In the genomic region with DNA sequence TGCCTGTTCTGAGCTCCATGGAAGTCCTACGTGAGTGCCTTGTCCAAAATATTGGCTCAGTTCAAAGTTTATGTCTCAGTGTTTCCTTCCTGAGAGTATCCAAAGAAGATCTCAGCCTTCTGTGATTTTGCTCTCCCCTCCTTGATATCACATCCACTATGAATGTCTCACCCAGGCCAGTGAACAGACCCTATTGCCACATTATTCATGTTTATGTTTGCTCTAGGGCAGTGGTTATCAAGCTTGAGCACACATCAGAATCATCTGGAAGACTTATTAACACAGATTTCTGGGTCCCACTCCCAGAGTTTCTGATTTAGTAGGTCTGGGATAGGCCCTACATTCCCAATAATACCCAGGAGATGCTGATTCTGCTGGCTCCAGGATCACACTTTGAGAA, we compare ENCODE assay signal across 12 cellular contexts.
DNase-seq lines count a peak whose midpoint lies in the region; ATAC-seq and TF ChIP-seq lines count a peak whose summit lies in the region.
"Had no signal": no experiment of that assay in that cellular context is flagged by ENCODE, and none has a peak within 500 bp of the region (broad histone marks: within the 10 kb centered on the region; RNA-seq: fewer than 3 reads in every experiment).

No MANE protein-coding gene starts in this region.

- H3K4me1 Mint-ChIP-seq in CD4-positive, alpha-beta memory T cell: peaks cover 4 to 17% (median 7%) of the 10 kb centered on the region in 4 donors

- H3K36me3 Mint-ChIP-seq in CD4-positive, alpha-beta memory T cell: no peaks in the 10 kb centered on the region

- 8 to 14% (median 13%) methylated on average over 1 of the region's 1 CpG for WGBS in psoas muscle, 3 donors

- H3K27me3 ChIP-seq in fibroblast of lung (ENCODE audit: control insufficient read depth, insufficient read depth, low read length): no peaks in the 10 kb centered on the region
- no peaks in the 10 kb centered on the region for H3K27me3 ChIP-seq in psoas muscle (ENCODE audit: insufficient read depth in 3 of 3, low read length in 2 of 3)
- H3K27me3 ChIP-seq in CD4-positive, alpha-beta memory T cell (ENCODE audit: insufficient read depth, low read length): no peaks in the 10 kb centered on the region

- no peaks in the 10 kb centered on the region for H4K20me1 ChIP-seq in fibroblast of lung (ENCODE audit: control insufficient read depth, extremely low read depth, insufficient read depth, low read length)

- in situ Hi-C loops in ACHN (cut with HindIII; ENCODE audit: low pct_ligation_motif_present, low pct_unique_long_range_greater_than_20kb, low sequenced_read_pairs): no loop called here

- no peak overlapping the region for H3K9ac ChIP-seq in fibroblast of lung (ENCODE audit: insufficient read depth, low read length)

- peaks cover 23% of the 10 kb centered on the region for H3K4me1 ChIP-seq in fibroblast of lung (ENCODE audit: control insufficient read depth, extremely low read depth, insufficient read depth, low read length)
- H3K4me1 ChIP-seq in psoas muscle: peaks cover 49% of the 10 kb centered on the region
- H3K4me1 ChIP-seq in CD4-positive, alpha-beta memory T cell (ENCODE audit: insufficient read depth, low read length): peaks cover 9% of the 10 kb centered on the region

- H3K4me3 Mint-ChIP-seq in CD4-positive, alpha-beta memory T cell: no peak overlapping the region
- H3K4me3 Mint-ChIP-seq: activated T-cell treated with anti-CD3 and anti-CD28 coated beads, Interleukin-2, amount 50 U/mL, for 4 hours had no signal

- CTCF ChIA-PET in RWPE1 (lab: Yijun Ruan, JAX): interaction anchor here (0.6 to 0.7 kb wide), 2 partner anchors 75 to 768 kb away, joined by 3 read pairs; no protein-coding TSS in a partner anchor
- CTCF ChIA-PET in CD4-positive, alpha-beta memory T cell (lab: Charles Lee; ENCODE audit: partially characterized antibody): interaction anchor here (1.1 kb wide), 1 partner anchor 370 kb away, joined by 3 read pairs; no protein-coding TSS in a partner anchor

- DNase-seq in ACHN (peak; percentile 12), RWPE1 (ENCODE audit: low spot score) (no peak), fibroblast of lung (ENCODE audit: low read depth in 2 of 2) (no peak), psoas muscle (no peak), activated gamma-delta T cell (lab: John Stamatoyannopoulos, UW) (no peak)
- no peak for DNase-seq in CD4-positive, alpha-beta memory T cell
- DNase-seq: activated CD4-positive, CD25-positive, alpha-beta regulatory T cell treated with anti-CD3 and anti-CD28 coated beads, Interleukin-2, amount 50 U/mL, for 72 hours; activated T-cell treated with anti-CD3 and anti-CD28 coated beads, Interleukin-2, amount 50 U/mL, for 4 hours; erythroblast had no signal

- H3K27ac ChIP-seq in RWPE1: peak overlapping the region; percentile 95
- peak overlapping the region; percentile 91 for H3K27ac ChIP-seq in fibroblast of lung (ENCODE audit: insufficient read depth, low read length)
- peak overlapping the region; percentile 89 for H3K27ac ChIP-seq in psoas muscle
- H3K27ac ChIP-seq in CD4-positive, alpha-beta memory T cell (ENCODE audit: low read depth, low read length): no peak overlapping the region
- H3K27ac ChIP-seq: SK-N-MC had no signal

- ATAC-seq in psoas muscle (no peak), HG03378 (IDR thresholded peaks at IDR 0.05; ENCODE audit: unreplicated experiment) (no peak), GM18907 (IDR thresholded peaks at IDR 0.05; ENCODE audit: unreplicated experiment) (no peak)
- ATAC-seq: activated T-cell treated with anti-CD3 and anti-CD28 coated beads, Interleukin-2, amount 50 U/mL, for 4 hours had no signal

- no peak overlapping the region for H2AFZ ChIP-seq in fibroblast of lung (ENCODE audit: low read length)

- peak overlapping the region in 1 of 7 donors; percentile 8 for H3K27ac Mint-ChIP-seq in CD4-positive, alpha-beta memory T cell

- H3K4me2 ChIP-seq in fibroblast of lung (ENCODE audit: extremely low read depth, insufficient read depth, low read length): peak overlapping the region; percentile 44

- intact Hi-C loops in psoas muscle (cut with DNase I): loop anchor here in 1 of 2 donors (2.0 to 5.0 kb wide), 3 partner anchors 145 to 605 kb away; a partner anchor contains a TSS
- intact Hi-C loops in CD4-positive, alpha-beta memory T cell (cut with micrococcal nuclease): no loop called here

- TF ChIP-seq CTCF in RWPE1 (conservative IDR thresholded peaks at IDR 0.05; ENCODE audit: low read depth) (no peak), fibroblast of lung (conservative IDR thresholded peaks at IDR 0.05 in 1 of 2, IDR thresholded peaks at IDR 0.05 in 1 of 2; ENCODE audit: low read depth in 1 of 2, low read length in 2 of 2) (no peak), psoas muscle (IDR thresholded peaks at IDR 0.05) (no peak)

- no peaks in the 10 kb centered on the region for H3K79me2 ChIP-seq in fibroblast of lung (ENCODE audit: control insufficient read depth, insufficient read depth, low read length)

- H3K4me3 ChIP-seq in fibroblast of lung (replicated peaks in 1 of 4; ENCODE audit: control extremely low read depth in 1 of 4, insufficient read depth in 1 of 4, low read depth in 3 of 4, low read length in 4 of 4) (no peak overlapping the region), psoas muscle (no peak overlapping the region)
- no peak overlapping the region for H3K4me3 ChIP-seq in CD4-positive, alpha-beta memory T cell (ENCODE audit: low read length in 2 of 2)
- H3K4me3 ChIP-seq: SK-N-MC had no signal

- H3K36me3 ChIP-seq in fibroblast of lung (ENCODE audit: control insufficient read depth, insufficient read depth, low read length): no peaks in the 10 kb centered on the region
- H3K36me3 ChIP-seq in psoas muscle (ENCODE audit: insufficient read depth in 1 of 2, low read depth in 1 of 2): no peaks in the 10 kb centered on the region
- H3K36me3 ChIP-seq in CD4-positive, alpha-beta memory T cell (ENCODE audit: insufficient read depth, low read length): no peaks in the 10 kb centered on the region

- POLR2A ChIA-PET in RWPE1 (lab: Yijun Ruan, JAX; ENCODE audit: low non-redundant PET): no interaction called here
- POLR2A ChIA-PET in CD4-positive, alpha-beta memory T cell (lab: Charles Lee; ENCODE audit: partially characterized antibody): no interaction called here

- H3K27me3 Mint-ChIP-seq in CD4-positive, alpha-beta memory T cell: no peaks in the 10 kb centered on the region

- H3K9me3 Mint-ChIP-seq in CD4-positive, alpha-beta memory T cell: peaks cover 0 to 1% (median 0%) of the 10 kb centered on the region in 8 donors
- H3K9me3 Mint-ChIP-seq: activated T-cell treated with anti-CD3 and anti-CD28 coated beads, Interleukin-2, amount 50 U/mL, for 4 hours had no signal

- H3K9me3 ChIP-seq in fibroblast of lung (ENCODE audit: control insufficient read depth, insufficient read depth, low read depth, low read length) (no peaks in the 10 kb centered on the region), psoas muscle (no peaks in the 10 kb centered on the region)
- H3K9me3 ChIP-seq in CD4-positive, alpha-beta memory T cell (ENCODE audit: control insufficient read depth in 1 of 2, low read length in 2 of 2): no peaks in the 10 kb centered on the region
